Comparison of ENCODE assay signal across 1 cellular context in the genomic region with DNA sequence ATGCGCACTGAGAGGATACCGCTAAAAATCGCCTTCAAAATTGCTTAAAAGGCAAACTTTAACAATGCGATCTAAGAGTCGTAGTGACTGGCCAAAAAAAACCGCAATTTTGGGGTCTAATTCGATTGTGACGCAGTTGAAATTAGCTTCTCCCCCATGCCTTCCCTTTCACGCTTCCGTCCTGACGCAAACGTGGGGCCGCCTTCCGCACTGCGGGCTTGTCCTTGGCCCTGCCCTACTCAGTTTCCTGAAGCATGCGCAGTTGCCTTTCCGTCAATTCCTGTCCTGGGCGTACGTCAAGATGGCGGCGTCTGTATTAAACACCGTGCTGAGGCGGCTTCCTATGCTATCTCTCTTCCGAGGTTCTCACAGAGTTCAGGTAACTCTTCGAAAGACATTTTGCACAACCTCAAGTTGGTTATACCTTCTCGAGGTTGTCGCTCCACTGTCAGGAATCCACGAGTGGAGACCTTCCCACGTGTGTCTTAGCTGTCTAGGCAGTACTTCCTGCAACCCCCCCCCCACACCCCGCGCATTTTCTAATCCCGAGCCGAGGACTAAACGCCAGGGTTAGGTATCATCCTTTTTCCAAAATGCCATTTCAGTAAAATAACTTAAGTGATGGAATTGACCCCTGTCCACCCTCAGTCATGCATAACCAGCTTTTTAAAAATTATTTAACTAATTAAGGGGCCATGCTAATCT.
TF ChIP-seq lines count a peak whose summit lies in the region.

A gene (plus strand): TSS at position 276 of the 705 bp plus-strand sequence. CDS start 26 bp downstream, at position 302.

TF ChIP-seq in WTC11, 78 proteins besides CTCF, POLR2A, EP300 and RAD21 (continued from another document):
- TF ChIP-seq, protein P1, sequence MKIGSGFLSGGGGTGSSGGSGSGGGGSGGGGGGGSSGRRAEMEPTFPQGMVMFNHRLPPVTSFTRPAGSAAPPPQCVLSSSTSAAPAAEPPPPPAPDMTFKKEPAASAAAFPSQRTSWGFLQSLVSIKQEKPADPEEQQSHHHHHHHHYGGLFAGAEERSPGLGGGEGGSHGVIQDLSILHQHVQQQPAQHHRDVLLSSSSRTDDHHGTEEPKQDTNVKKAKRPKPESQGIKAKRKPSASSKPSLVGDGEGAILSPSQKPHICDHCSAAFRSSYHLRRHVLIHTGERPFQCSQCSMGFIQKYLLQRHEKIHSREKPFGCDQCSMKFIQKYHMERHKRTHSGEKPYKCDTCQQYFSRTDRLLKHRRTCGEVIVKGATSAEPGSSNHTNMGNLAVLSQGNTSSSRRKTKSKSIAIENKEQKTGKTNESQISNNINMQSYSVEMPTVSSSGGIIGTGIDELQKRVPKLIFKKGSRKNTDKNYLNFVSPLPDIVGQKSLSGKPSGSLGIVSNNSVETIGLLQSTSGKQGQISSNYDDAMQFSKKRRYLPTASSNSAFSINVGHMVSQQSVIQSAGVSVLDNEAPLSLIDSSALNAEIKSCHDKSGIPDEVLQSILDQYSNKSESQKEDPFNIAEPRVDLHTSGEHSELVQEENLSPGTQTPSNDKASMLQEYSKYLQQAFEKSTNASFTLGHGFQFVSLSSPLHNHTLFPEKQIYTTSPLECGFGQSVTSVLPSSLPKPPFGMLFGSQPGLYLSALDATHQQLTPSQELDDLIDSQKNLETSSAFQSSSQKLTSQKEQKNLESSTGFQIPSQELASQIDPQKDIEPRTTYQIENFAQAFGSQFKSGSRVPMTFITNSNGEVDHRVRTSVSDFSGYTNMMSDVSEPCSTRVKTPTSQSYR (CRISPR knock-in tag; IDR thresholded peaks at IDR 0.05) = no peak
- no peak for TF ChIP-seq FOXJ3 (CRISPR knock-in tag; IDR thresholded peaks at IDR 0.05; ENCODE audit: borderline replicate concordance)
- no peak for TF ChIP-seq NR3C1 (CRISPR knock-in tag; conservative IDR thresholded peaks at IDR 0.05; ENCODE audit: low read depth)
- TF ChIP-seq GRHL2 (CRISPR knock-in tag; IDR thresholded peaks at IDR 0.05; ENCODE audit: insufficient replicate concordance, severe bottlenecking) = no peak
- TF ChIP-seq, protein P2, sequence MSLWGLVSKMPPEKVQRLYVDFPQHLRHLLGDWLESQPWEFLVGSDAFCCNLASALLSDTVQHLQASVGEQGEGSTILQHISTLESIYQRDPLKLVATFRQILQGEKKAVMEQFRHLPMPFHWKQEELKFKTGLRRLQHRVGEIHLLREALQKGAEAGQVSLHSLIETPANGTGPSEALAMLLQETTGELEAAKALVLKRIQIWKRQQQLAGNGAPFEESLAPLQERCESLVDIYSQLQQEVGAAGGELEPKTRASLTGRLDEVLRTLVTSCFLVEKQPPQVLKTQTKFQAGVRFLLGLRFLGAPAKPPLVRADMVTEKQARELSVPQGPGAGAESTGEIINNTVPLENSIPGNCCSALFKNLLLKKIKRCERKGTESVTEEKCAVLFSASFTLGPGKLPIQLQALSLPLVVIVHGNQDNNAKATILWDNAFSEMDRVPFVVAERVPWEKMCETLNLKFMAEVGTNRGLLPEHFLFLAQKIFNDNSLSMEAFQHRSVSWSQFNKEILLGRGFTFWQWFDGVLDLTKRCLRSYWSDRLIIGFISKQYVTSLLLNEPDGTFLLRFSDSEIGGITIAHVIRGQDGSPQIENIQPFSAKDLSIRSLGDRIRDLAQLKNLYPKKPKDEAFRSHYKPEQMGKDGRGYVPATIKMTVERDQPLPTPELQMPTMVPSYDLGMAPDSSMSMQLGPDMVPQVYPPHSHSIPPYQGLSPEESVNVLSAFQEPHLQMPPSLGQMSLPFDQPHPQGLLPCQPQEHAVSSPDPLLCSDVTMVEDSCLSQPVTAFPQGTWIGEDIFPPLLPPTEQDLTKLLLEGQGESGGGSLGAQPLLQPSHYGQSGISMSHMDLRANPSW (CRISPR knock-in tag; conservative IDR thresholded peaks at IDR 0.05; ENCODE audit: low read depth) = no peak
- peak; percentile 70; the same call in 1 of the 2 replicates for TF ChIP-seq CREM (CRISPR knock-in tag; IDR thresholded peaks at IDR 0.05)
- TF ChIP-seq ZNF121 (CRISPR knock-in tag; IDR thresholded peaks at IDR 0.05) = no peak
- TF ChIP-seq ZNF232 (CRISPR knock-in tag; IDR thresholded peaks at IDR 0.05) = 0 out of 2 replicates have a peak, but pooled peaks have one; percentile 30
- 0 out of 2 replicates have a peak, but pooled peaks have one; percentile 16 for TF ChIP-seq TEAD1 (CRISPR knock-in tag; IDR thresholded peaks at IDR 0.05)
- peak; percentile 90 for TF ChIP-seq GABPB1 (CRISPR knock-in tag; IDR thresholded peaks at IDR 0.05)
- TF ChIP-seq, protein P3, sequence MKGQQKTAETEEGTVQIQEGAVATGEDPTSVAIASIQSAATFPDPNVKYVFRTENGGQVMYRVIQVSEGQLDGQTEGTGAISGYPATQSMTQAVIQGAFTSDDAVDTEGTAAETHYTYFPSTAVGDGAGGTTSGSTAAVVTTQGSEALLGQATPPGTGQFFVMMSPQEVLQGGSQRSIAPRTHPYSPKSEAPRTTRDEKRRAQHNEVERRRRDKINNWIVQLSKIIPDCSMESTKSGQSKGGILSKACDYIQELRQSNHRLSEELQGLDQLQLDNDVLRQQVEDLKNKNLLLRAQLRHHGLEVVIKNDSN (CRISPR knock-in tag; IDR thresholded peaks at IDR 0.05) = peak; percentile 10; the same call in 1 of the 2 replicates
- TF ChIP-seq, protein P4, sequence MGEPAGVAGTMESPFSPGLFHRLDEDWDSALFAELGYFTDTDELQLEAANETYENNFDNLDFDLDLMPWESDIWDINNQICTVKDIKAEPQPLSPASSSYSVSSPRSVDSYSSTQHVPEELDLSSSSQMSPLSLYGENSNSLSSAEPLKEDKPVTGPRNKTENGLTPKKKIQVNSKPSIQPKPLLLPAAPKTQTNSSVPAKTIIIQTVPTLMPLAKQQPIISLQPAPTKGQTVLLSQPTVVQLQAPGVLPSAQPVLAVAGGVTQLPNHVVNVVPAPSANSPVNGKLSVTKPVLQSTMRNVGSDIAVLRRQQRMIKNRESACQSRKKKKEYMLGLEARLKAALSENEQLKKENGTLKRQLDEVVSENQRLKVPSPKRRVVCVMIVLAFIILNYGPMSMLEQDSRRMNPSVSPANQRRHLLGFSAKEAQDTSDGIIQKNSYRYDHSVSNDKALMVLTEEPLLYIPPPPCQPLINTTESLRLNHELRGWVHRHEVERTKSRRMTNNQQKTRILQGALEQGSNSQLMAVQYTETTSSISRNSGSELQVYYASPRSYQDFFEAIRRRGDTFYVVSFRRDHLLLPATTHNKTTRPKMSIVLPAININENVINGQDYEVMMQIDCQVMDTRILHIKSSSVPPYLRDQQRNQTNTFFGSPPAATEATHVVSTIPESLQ (CRISPR knock-in tag; IDR thresholded peaks at IDR 0.05) = no peak
- TF ChIP-seq FOXK1 (CRISPR knock-in tag; IDR thresholded peaks at IDR 0.05) = peak; percentile 45; the same call in 1 of the 2 replicates
- TF ChIP-seq MYBL2 (CRISPR knock-in tag; IDR thresholded peaks at IDR 0.05) = 0 out of 2 replicates have a peak, but pooled peaks have one; percentile 30
- TF ChIP-seq ELF4 (CRISPR knock-in tag; IDR thresholded peaks at IDR 0.05; ENCODE audit: low read depth) = no peak
- TF ChIP-seq KAT7 (CRISPR knock-in tag; IDR thresholded peaks at IDR 0.05; ENCODE audit: borderline replicate concordance) = no peak
- no peak for TF ChIP-seq ZNF219 (CRISPR knock-in tag; IDR thresholded peaks at IDR 0.05; ENCODE audit: borderline replicate concordance)
- TF ChIP-seq, protein P5, sequence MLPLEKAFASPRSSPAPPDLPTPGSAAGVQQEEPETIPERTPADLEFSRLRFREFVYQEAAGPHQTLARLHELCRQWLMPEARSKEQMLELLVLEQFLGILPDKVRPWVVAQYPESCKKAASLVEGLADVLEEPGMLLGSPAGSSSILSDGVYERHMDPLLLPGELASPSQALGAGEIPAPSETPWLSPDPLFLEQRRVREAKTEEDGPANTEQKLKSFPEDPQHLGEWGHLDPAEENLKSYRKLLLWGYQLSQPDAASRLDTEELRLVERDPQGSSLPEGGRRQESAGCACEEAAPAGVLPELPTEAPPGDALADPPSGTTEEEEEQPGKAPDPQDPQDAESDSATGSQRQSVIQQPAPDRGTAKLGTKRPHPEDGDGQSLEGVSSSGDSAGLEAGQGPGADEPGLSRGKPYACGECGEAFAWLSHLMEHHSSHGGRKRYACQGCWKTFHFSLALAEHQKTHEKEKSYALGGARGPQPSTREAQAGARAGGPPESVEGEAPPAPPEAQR (CRISPR knock-in tag; IDR thresholded peaks at IDR 0.05) = no peak
- TF ChIP-seq, protein P6, sequence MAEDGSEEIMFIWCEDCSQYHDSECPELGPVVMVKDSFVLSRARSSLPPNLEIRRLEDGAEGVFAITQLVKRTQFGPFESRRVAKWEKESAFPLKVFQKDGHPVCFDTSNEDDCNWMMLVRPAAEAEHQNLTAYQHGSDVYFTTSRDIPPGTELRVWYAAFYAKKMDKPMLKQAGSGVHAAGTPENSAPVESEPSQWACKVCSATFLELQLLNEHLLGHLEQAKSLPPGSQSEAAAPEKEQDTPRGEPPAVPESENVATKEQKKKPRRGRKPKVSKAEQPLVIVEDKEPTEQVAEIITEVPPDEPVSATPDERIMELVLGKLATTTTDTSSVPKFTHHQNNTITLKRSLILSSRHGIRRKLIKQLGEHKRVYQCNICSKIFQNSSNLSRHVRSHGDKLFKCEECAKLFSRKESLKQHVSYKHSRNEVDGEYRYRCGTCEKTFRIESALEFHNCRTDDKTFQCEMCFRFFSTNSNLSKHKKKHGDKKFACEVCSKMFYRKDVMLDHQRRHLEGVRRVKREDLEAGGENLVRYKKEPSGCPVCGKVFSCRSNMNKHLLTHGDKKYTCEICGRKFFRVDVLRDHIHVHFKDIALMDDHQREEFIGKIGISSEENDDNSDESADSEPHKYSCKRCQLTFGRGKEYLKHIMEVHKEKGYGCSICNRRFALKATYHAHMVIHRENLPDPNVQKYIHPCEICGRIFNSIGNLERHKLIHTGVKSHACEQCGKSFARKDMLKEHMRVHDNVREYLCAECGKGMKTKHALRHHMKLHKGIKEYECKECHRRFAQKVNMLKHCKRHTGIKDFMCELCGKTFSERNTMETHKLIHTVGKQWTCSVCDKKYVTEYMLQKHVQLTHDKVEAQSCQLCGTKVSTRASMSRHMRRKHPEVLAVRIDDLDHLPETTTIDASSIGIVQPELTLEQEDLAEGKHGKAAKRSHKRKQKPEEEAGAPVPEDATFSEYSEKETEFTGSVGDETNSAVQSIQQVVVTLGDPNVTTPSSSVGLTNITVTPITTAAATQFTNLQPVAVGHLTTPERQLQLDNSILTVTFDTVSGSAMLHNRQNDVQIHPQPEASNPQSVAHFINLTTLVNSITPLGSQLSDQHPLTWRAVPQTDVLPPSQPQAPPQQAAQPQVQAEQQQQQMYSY (CRISPR knock-in tag; IDR thresholded peaks at IDR 0.05) = no peak
- TF ChIP-seq RORB (CRISPR knock-in tag; IDR thresholded peaks at IDR 0.05) = no peak
TF ChIP-seq in WTC11: peak in this region for 12.
